ENCODE assay signal across 8 cellular contexts in genomic region chr2:69914235-69915049, GRCh38. TPM values are rescaled to one million over a fixed set of nuclear protein-coding genes. Genes with fewer than 3 reads are reported as not detected.
DNase-seq lines count a peak whose midpoint lies in the region; ATAC-seq and TF ChIP-seq lines count a peak whose summit lies in the region.

No MANE protein-coding gene starts in this region.

- no peaks in the 10 kb centered on the region for H3K9me3 ChIP-seq in spleen

- peak overlapping the region; percentile 71 to 92 (median 78) for H3K4me3 ChIP-seq in spleen

- no peaks in the 10 kb centered on the region for H3K9me3 Mint-ChIP-seq in activated B cell treated with CpG ODN at 0.5 μM for 24 hours

- H3K36me3 ChIP-seq in spleen = peaks cover 0 to 54% (median 16%) of the 10 kb centered on the region in 6 donors

- TF ChIP-seq POLR2A in spleen (IDR thresholded peaks at IDR 0.05) = peak; percentile 75 to 97 (median 85)

- CTCF ChIA-PET in activated B cell treated with CpG ODN at 0.5 μM for 24 hours (lab: Charles Lee) = interaction anchor here (0.9 to 5.4 kb wide), 14 partner anchors 21 to 703 kb away, joined by 3 to 76 read pairs (median 6); partner anchors contain the start of genes C2orf42, FAM136A, SNRNP27 and SNRPG

- peaks cover 13 to 67% (median 53%) of the 10 kb centered on the region in 6 donors for H3K4me1 ChIP-seq in spleen

- H3K4me3 Mint-ChIP-seq in activated B cell treated with CpG ODN at 0.5 μM for 24 hours = peak overlapping the region; percentile 87

- peak overlapping the region; percentile 91 for H3K27ac Mint-ChIP-seq in activated B cell treated with CpG ODN at 0.5 μM for 24 hours

- intact Hi-C loops in activated B cell treated with CpG ODN at 0.5 μM for 24 hours (cut with micrococcal nuclease) = loop anchor here (1.0 to 10.0 kb wide), 14 partner anchors 12 to 1150 kb away; partner anchors contain the start of genes NAGK, NFU1, SNRPG and TEX261
- intact Hi-C loops in spleen (cut with DNase I; ENCODE audit: low total_unique reads) = loop anchor here (5.0 kb wide), 1 partner anchor 388 kb away; the partner anchor contains the start of gene FAM136A

- no peak for TF ChIP-seq CTCF in activated B cell treated with CpG ODN at 0.5 μM for 24 hours (IDR thresholded peaks at IDR 0.05)
- TF ChIP-seq CTCF in spleen (IDR thresholded peaks at IDR 0.05 in 8 of 11, conservative IDR thresholded peaks at IDR 0.05 in 3 of 11) = peak in 4 of 11 experiments; percentile 9 to 33 (median 26)

- POLR2A ChIA-PET in activated B cell treated with CpG ODN at 0.5 μM for 24 hours (lab: Charles Lee) = interaction anchor here (0.5 to 7.5 kb wide), 41 partner anchors 11 to 1157 kb away, joined by 3 to 195 read pairs (median 5); partner anchors contain the start of genes ANXA4, C2orf42, FAM136A and GMCL1

- WGBS in spleen, 5 donors = 0 to 1% (median 0%) methylated on average over 15 to 57 of the region's 57 CpGs

- H3K27me3 Mint-ChIP-seq in activated B cell treated with CpG ODN at 0.5 μM for 24 hours = no peaks in the 10 kb centered on the region

- peak; percentile 98 for DNase-seq in AG08396 (ENCODE audit: low spot score)
- peak; percentile 100 for DNase-seq in NCI-H2227 treated with DMSO at 0.1 percent for 48 hours (lab: John Stamatoyannopoulos, UW)
- peak; percentile 92 for DNase-seq in activated B cell treated with CpG ODN at 0.5 μM for 24 hours
- DNase-seq in central memory CD4-positive, alpha-beta T cell = peak; percentile 100
- peak; percentile 99 for DNase-seq in inferior parietal cortex (ENCODE audit: extremely low spot score)
- peak; percentile 100 for DNase-seq in spleen

- peaks cover 23% of the 10 kb centered on the region for H3K36me3 Mint-ChIP-seq in activated B cell treated with CpG ODN at 0.5 μM for 24 hours (ENCODE audit: low read depth)

- peaks cover 41% of the 10 kb centered on the region for H3K4me1 Mint-ChIP-seq in activated B cell treated with CpG ODN at 0.5 μM for 24 hours

- H3K27me3 ChIP-seq in spleen (replicated peaks in 1 of 7) = no peaks in the 10 kb centered on the region

- ATAC-seq in GM18907 (IDR thresholded peaks at IDR 0.05; ENCODE audit: unreplicated experiment) (peak; percentile 91), HG03159 (IDR thresholded peaks at IDR 0.05; ENCODE audit: unreplicated experiment) (peak; percentile 84), activated B cell treated with CpG ODN at 0.5 μM for 24 hours (ENCODE audit: low read depth) (peak; percentile 91)

- H3K27ac ChIP-seq in spleen = peak overlapping the region; percentile 80 to 100 (median 99)

RNA-seq across cellular contexts. Expression of gene MXD1, which starts 0.5 kb away (rescaled TPM):
- 10.9 and 11.8 TPM in 2 replicates for total RNA-seq in activated B cell treated with CpG ODN at 0.5 μM for 24 hours
- 100 to 1,000 TPM in 2 of 7 donors, 10 to 100 TPM in 5; 41.6 to 241 (median 90.3) TPM for total RNA-seq in spleen
- polyA plus RNA-seq in spleen = 1 to 10 TPM; 2.7 to 7.2 (median 4.2) TPM

RNA-seq across cellular contexts. Expression of gene SNRNP27, which starts 20.7 kb away (rescaled TPM):
- 43.0 and 49.1 TPM in 2 replicates for total RNA-seq in activated B cell treated with CpG ODN at 0.5 μM for 24 hours
- total RNA-seq in spleen = 10 to 100 TPM; 34.9 to 62.9 (median 43.3) TPM
- polyA plus RNA-seq in spleen = 10 to 100 TPM; 28.0 to 41.5 (median 39.8) TPM

RNA-seq across cellular contexts. Expression of gene ASPRV1, which starts 47.0 kb away (rescaled TPM):
- total RNA-seq in activated B cell treated with CpG ODN at 0.5 μM for 24 hours (0.47 and 0.56 TPM in 2 replicates), spleen (1 to 10 TPM; 2.7 to 5.3 (median 4.1) TPM)
- 1 to 10 TPM; 1.2 to 2.0 (median 1.9) TPM for polyA plus RNA-seq in spleen

Comparison
In these comparisons a context has a peak if more than half of its experiments do, and no peak if none do; other contexts are left out.
1. Peak in every context shown above with its lines: DNase-seq, ATAC-seq, H3K4me3 ChIP-seq and H3K27ac ChIP-seq.